Comparison of ENCODE assay signal across 39 cellular contexts in genomic region chr3:52361011-52361410, GRCh38.
"Had no signal": no experiment of that assay in that cellular context is flagged by ENCODE, and none has a peak within 500 bp of the region (broad histone marks: within the 10 kb centered on the region; RNA-seq: fewer than 3 reads in every experiment).

No MANE protein-coding gene starts in this region.

- H3K27me3 ChIP-seq: adrenal gland, body of pancreas, brain microvascular endothelial cell, breast epithelium had no signal

- FAIRE-seq: astrocyte, TTC549 had no signal

- H3K4me1 Mint-ChIP-seq: activated B cell treated with CpG ODN at 0.5 μM for 24 hours; activated CD4-positive, alpha-beta T cell treated with anti-CD3 and anti-CD28 coated beads, Interleukin-2, amount 10 ng/mL, durations not matched to agents 24 days and 14 days; activated T-helper 17 cell treated with anti-CD3 and anti-CD28 coated beads, Interleukin-2, amount 50 U/mL, for 72 hours; central memory CD8-positive, alpha-beta T cell had no signal

- H3K36me3 Mint-ChIP-seq: activated naive CD4-positive, alpha-beta T cell treated with anti-CD3 and anti-CD28 coated beads, Interleukin-2, amount 50 U/mL, for 72 hours had no signal

- H3K9me3 Mint-ChIP-seq: activated B cell treated with CpG ODN at 0.5 μM for 24 hours; activated CD4-positive, alpha-beta memory T cell treated with anti-CD3 and anti-CD28 coated beads for 36 hours; activated CD4-positive, alpha-beta T cell treated with anti-CD3 and anti-CD28 coated beads, Interleukin-2, amount 10 ng/mL, durations not matched to agents 24 days and 14 days; activated CD8-positive, alpha-beta T cell treated with anti-CD3 and anti-CD28 coated beads for 36 hours; activated naive CD4-positive, alpha-beta T cell treated with anti-CD3 and anti-CD28 coated beads for 36 hours; activated naive CD4-positive, alpha-beta T cell treated with anti-CD3 and anti-CD28 coated beads, Interleukin-2, amount 50 U/mL, for 72 hours; activated naive CD8-positive, alpha-beta T cell treated with anti-CD3 and anti-CD28 coated beads for 36 hours; activated T-cell treated with anti-CD3 and anti-CD28 coated beads, Interleukin-2, amount 50 U/mL, for 4 hours; activated T-cell treated with anti-CD3 and anti-CD28 coated beads, Interleukin-2, amount 50 U/mL, for 72 hours; activated T-helper 1 cell treated with anti-CD3 and anti-CD28 coated beads, Interleukin-12 subunit alpha, Interleukin-12 subunit beta, Interleukin-2, Interleukin-4 antibody, amounts not matched to agents 30 ng/mL and 10 ng/mL and 1 ng/mL, durations not matched to agents 14 hours and 24 hours and 36 hours; activated T-helper 17 cell treated with anti-CD3 and anti-CD28 coated beads, Interleukin-2, amount 50 U/mL, for 72 hours; central memory CD8-positive, alpha-beta T cell; T-helper 1 cell treated with Interleukin-12 subunit alpha and Interleukin-12 subunit beta and Interleukin-4 antibody, amounts not matched to agents 30 μg/mL and 1 μg/mL, for 36 hours; T-helper 2 cell treated with Interferon-gamma antibody and Interleukin-4, amounts not matched to agents 5 μg/mL and 100 μg/mL, for 36 hours had no signal

- ATAC-seq: activated CD8-positive, alpha-beta T cell treated with anti-CD3 and anti-CD28 coated beads for 36 hours; activated naive CD4-positive, alpha-beta T cell treated with anti-CD3 and anti-CD28 coated beads, Interleukin-2, amount 50 U/mL, for 72 hours; activated T-cell treated with anti-CD3 and anti-CD28 coated beads, Interleukin-2, amount 50 U/mL, for 4 hours; activated T-cell treated with anti-CD3 and anti-CD28 coated beads, Interleukin-2, amount 50 U/mL, for 72 hours; activated T-helper 17 cell treated with anti-CD3 and anti-CD28 coated beads, Interleukin-2, amount 50 U/mL, for 72 hours; body of pancreas had no signal

- H3K27me3 Mint-ChIP-seq: activated B cell treated with CpG ODN at 0.5 μM for 24 hours; activated CD4-positive, alpha-beta memory T cell treated with anti-CD3 and anti-CD28 coated beads for 36 hours; activated CD4-positive, alpha-beta T cell treated with anti-CD3 and anti-CD28 coated beads, Interleukin-2, amount 10 ng/mL, durations not matched to agents 24 days and 14 days; activated CD8-positive, alpha-beta T cell treated with anti-CD3 and anti-CD28 coated beads for 36 hours; activated naive CD8-positive, alpha-beta T cell treated with anti-CD3 and anti-CD28 coated beads for 36 hours; activated T-helper 17 cell treated with anti-CD3 and anti-CD28 coated beads, Interleukin-2, amount 50 U/mL, for 72 hours; central memory CD8-positive, alpha-beta T cell had no signal

- DNase-seq: activated B cell treated with CpG ODN at 0.5 μM for 24 hours; activated CD4-positive, alpha-beta memory T cell treated with anti-CD3 and anti-CD28 coated beads for 36 hours; activated CD4-positive, alpha-beta T cell treated with anti-CD3 and anti-CD28 coated beads for 4 hours; activated CD4-positive, alpha-beta T cell treated with anti-CD3 and anti-CD28 coated beads, Interleukin-2, amount 10 ng/mL, durations not matched to agents 24 days and 14 days; activated CD4-positive, alpha-beta T cell treated with anti-CD3 and anti-CD28 coated beads, Interleukin-2, amount 50 U/mL, for 1 hour; activated CD4-positive, alpha-beta T cell treated with anti-CD3 and anti-CD28 coated beads, Interleukin-2, amount 50 U/mL, for 4 hours; activated CD4-positive, CD25-positive, alpha-beta regulatory T cell treated with anti-CD3 and anti-CD28 coated beads, Interleukin-2, amount 50 U/mL, for 72 hours; activated CD8-positive, alpha-beta memory T cell treated with anti-CD3 and anti-CD28 coated beads, Interleukin-2, amount 50 U/mL, for 4 hours; activated CD8-positive, alpha-beta T cell treated with anti-CD3 and anti-CD28 coated beads for 36 hours; activated effector memory CD4-positive, alpha-beta T cell treated with anti-CD3 and anti-CD28 coated beads, Interleukin-2, amount 50 U/mL, for 16 hours; activated gamma-delta T cell treated with Interleukin-2 at 50 U/mL for 16 hours; activated naive CD4-positive, alpha-beta T cell; activated naive CD4-positive, alpha-beta T cell treated with anti-CD3 and anti-CD28 coated beads for 36 hours; activated naive CD4-positive, alpha-beta T cell treated with anti-CD3 and anti-CD28 coated beads, Interleukin-2, amount 50 U/mL, for 16 hours; activated naive CD8-positive, alpha-beta T cell treated with anti-CD3 and anti-CD28 coated beads for 36 hours; activated T-cell treated with anti-CD3 and anti-CD28 coated beads for 4 hours; activated T-cell treated with anti-CD3 and anti-CD28 coated beads, Interleukin-2, amount 50 U/mL, for 1 hour; activated T-cell treated with anti-CD3 and anti-CD28 coated beads, Interleukin-2, amount 50 U/mL, for 4 hours; activated T-cell treated with anti-CD3 and anti-CD28 coated beads, Interleukin-2, amount 50 U/mL, for 72 hours; adrenal gland; amniotic stem cell; aorta; body of pancreas; brain microvascular endothelial cell; caudate nucleus; cerebellar nuclear complex; T-helper 1 cell; T-helper 2 cell; T-helper 9 cell had no signal

- H3K36me3 ChIP-seq: brain microvascular endothelial cell, breast epithelium had no signal

- H3K4me3 Mint-ChIP-seq: activated B cell treated with CpG ODN at 0.5 μM for 24 hours; activated CD4-positive, alpha-beta memory T cell treated with anti-CD3 and anti-CD28 coated beads for 36 hours; activated CD4-positive, alpha-beta T cell treated with anti-CD3 and anti-CD28 coated beads, Interleukin-2, amount 10 ng/mL, durations not matched to agents 24 days and 14 days; activated CD8-positive, alpha-beta T cell treated with anti-CD3 and anti-CD28 coated beads for 36 hours; activated naive CD4-positive, alpha-beta T cell treated with anti-CD3 and anti-CD28 coated beads for 36 hours; activated naive CD8-positive, alpha-beta T cell treated with anti-CD3 and anti-CD28 coated beads for 36 hours; activated T-cell treated with anti-CD3 and anti-CD28 coated beads, Interleukin-2, amount 50 U/mL, for 4 hours; activated T-cell treated with anti-CD3 and anti-CD28 coated beads, Interleukin-2, amount 50 U/mL, for 72 hours; activated T-helper 1 cell treated with anti-CD3 and anti-CD28 coated beads, Interleukin-12 subunit alpha, Interleukin-12 subunit beta, Interleukin-2, Interleukin-4 antibody, amounts not matched to agents 30 ng/mL and 10 ng/mL and 1 ng/mL, durations not matched to agents 14 hours and 24 hours and 36 hours; activated T-helper 17 cell treated with anti-CD3 and anti-CD28 coated beads, Interleukin-2, amount 50 U/mL, for 72 hours; central memory CD8-positive, alpha-beta T cell; T-helper 1 cell treated with Interleukin-12 subunit alpha and Interleukin-12 subunit beta and Interleukin-4 antibody, amounts not matched to agents 30 μg/mL and 1 μg/mL, for 36 hours; T-helper 2 cell treated with Interferon-gamma antibody and Interleukin-4, amounts not matched to agents 5 μg/mL and 100 μg/mL, for 36 hours had no signal

- H3K4me1 ChIP-seq: adrenal gland, body of pancreas, breast epithelium had no signal

- H3K27ac ChIP-seq: adrenal gland, body of pancreas, brain microvascular endothelial cell, breast epithelium, VCaP had no signal

- H3K9me3 ChIP-seq: adrenal gland, body of pancreas, breast epithelium had no signal

- H3K4me3 ChIP-seq: adrenal gland, body of pancreas, breast epithelium had no signal

- H3K27ac Mint-ChIP-seq: activated B cell treated with CpG ODN at 0.5 μM for 24 hours; activated CD4-positive, alpha-beta memory T cell treated with anti-CD3 and anti-CD28 coated beads for 36 hours; activated CD4-positive, alpha-beta T cell treated with anti-CD3 and anti-CD28 coated beads, Interleukin-2, amount 10 ng/mL, durations not matched to agents 24 days and 14 days; activated CD8-positive, alpha-beta T cell treated with anti-CD3 and anti-CD28 coated beads for 36 hours; activated naive CD4-positive, alpha-beta T cell treated with anti-CD3 and anti-CD28 coated beads for 36 hours; activated naive CD8-positive, alpha-beta T cell treated with anti-CD3 and anti-CD28 coated beads for 36 hours; activated T-cell treated with anti-CD3 and anti-CD28 coated beads, Interleukin-2, amount 50 U/mL, for 72 hours; activated T-helper 1 cell treated with anti-CD3 and anti-CD28 coated beads, Interleukin-12 subunit alpha, Interleukin-12 subunit beta, Interleukin-2, Interleukin-4 antibody, amounts not matched to agents 30 ng/mL and 10 ng/mL and 1 ng/mL, durations not matched to agents 14 hours and 24 hours and 36 hours; activated T-helper 17 cell treated with anti-CD3 and anti-CD28 coated beads, Interleukin-2, amount 50 U/mL, for 72 hours; T-helper 1 cell treated with Interleukin-12 subunit alpha and Interleukin-12 subunit beta and Interleukin-4 antibody, amounts not matched to agents 30 μg/mL and 1 μg/mL, for 36 hours; T-helper 2 cell treated with Interferon-gamma antibody and Interleukin-4, amounts not matched to agents 5 μg/mL and 100 μg/mL, for 36 hours had no signal
